Comparison of ENCODE assay signal across 8 cellular contexts in the genomic region with DNA sequence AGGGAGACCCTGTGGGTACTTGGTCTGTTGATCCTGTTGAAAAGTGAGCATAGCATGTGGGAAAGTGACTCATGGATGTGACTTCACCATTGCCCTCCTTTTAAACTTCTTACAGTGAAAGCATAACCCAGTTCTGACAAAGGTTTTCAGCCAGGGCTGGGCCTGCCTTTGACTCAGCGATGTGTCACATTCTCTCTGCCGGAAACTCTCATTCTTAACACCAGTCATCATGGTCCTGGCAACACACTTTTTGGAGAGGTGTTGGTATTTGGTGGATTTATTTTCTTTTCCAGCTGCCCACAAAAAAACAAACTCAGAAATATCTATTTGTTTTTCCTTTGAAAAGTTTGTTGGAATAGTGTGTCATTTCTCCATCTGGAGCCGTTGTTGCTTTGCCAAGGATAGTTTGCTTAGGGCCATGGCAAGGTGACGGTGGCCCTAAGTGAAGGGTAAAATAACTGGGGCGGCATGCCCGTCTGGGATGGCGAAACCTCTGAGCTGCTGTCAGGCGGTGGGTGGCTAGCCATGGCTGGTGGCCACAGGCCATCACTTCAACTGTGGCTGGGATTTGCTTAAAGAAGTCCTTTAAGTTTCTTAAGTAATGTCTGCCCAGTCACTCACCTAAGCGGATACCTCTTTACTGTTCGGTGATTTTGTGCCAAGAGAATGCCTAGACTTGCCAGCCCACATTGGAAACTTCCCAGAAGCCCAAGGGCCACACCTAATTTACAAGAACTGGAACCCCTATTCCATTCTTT.
DNase-seq lines count a peak whose midpoint lies in the region; ATAC-seq and TF ChIP-seq lines count a peak whose summit lies in the region.

No MANE protein-coding gene starts in this region.

- DNase-seq in 8988T, result peak; percentile 50
- peak; percentile 91 for DNase-seq in HCT116 (ENCODE audit: low read depth, low spot score)
- DNase-seq in activated T-cell treated with anti-CD3 and anti-CD28 coated beads, Interleukin-2, amount 50 U/mL, for 4 hours, result no peak
- DNase-seq in right cardiac atrium, result peak; percentile 56 to 72 (median 57)
- DNase-seq in stimulated activated CD8-positive, alpha-beta memory T cell treated with anti-CD3 and anti-CD28 coated beads, Interleukin-12 subunit alpha, Interleukin-12 subunit beta, amount 100 ng/mL, for 24 hours (ENCODE audit: extremely low read depth), result peak; percentile 1
- DNase-seq in cerebellar nuclear complex (lab: John Stamatoyannopoulos, UW), result no peak
- no peak for DNase-seq in RPMI8226
- DNase-seq in AML-193 (lab: John Stamatoyannopoulos, UW), result no peak

- CTCF ChIA-PET in HCT116 (lab: Charles Lee), result no interaction called here

- ATAC-seq in HCT116, result peak; percentile 94
- peak; percentile 94 to 97 for ATAC-seq in activated T-cell treated with anti-CD3 and anti-CD28 coated beads, Interleukin-2, amount 50 U/mL, for 4 hours
- peak; percentile 87 to 94 for ATAC-seq in right cardiac atrium

- H3K27ac ChIP-seq in HCT116 (ENCODE audit: low read depth, low read length) (peak overlapping the region; percentile 60; the same call in 1 of the 2 replicates), right cardiac atrium (ENCODE audit: low read length) (peak overlapping the region; percentile 21)

- no peaks in the 10 kb centered on the region for H3K36me3 Mint-ChIP-seq in activated T-cell treated with anti-CD3 and anti-CD28 coated beads, Interleukin-2, amount 50 U/mL, for 4 hours (ENCODE audit: insufficient read depth)

- peak overlapping the region; percentile 58 for H3K4me2 ChIP-seq in HCT116 (ENCODE audit: low read length)

- H3K9ac ChIP-seq in HCT116 (ENCODE audit: low read length), result no peak overlapping the region

- no peaks in the 10 kb centered on the region for H3K9me3 Mint-ChIP-seq in activated T-cell treated with anti-CD3 and anti-CD28 coated beads, Interleukin-2, amount 50 U/mL, for 4 hours

- H3K4me3 ChIP-seq in HCT116 (replicated peaks in 1 of 2; ENCODE audit: low read depth in 1 of 2, low read length in 2 of 2) (peak overlapping the region in 1 of 2 experiments; percentile 28; a peak in 2 of 4 replicates), right cardiac atrium (ENCODE audit: low read length) (no peak overlapping the region)

- no peaks in the 10 kb centered on the region for H3K79me2 ChIP-seq in HCT116 (ENCODE audit: insufficient read depth, low read length)

- no peak overlapping the region for H3K4me3 Mint-ChIP-seq in activated T-cell treated with anti-CD3 and anti-CD28 coated beads, Interleukin-2, amount 50 U/mL, for 4 hours

- H3K9me2 ChIP-seq in HCT116 (ENCODE audit: insufficient read depth), result no peaks in the 10 kb centered on the region

- H4K20me1 ChIP-seq in HCT116 (ENCODE audit: insufficient read depth), result no peaks in the 10 kb centered on the region

- H2AFZ ChIP-seq in HCT116 (ENCODE audit: low read depth, low read length, poor library complexity, severe bottlenecking), result peak overlapping the region; percentile 70

- TF ChIP-seq CTCF in HCT116 (IDR thresholded peaks at IDR 0.05 in 2 of 3, conservative IDR thresholded peaks at IDR 0.05 in 1 of 3; ENCODE audit: borderline replicate concordance in 1 of 3, insufficient read depth in 1 of 3, low read depth in 2 of 3, low read length in 2 of 3), result no peak

- RAD21 ChIA-PET in HCT116 (lab: Charles Lee; ENCODE audit: low non-redundant PET in 1 of 2, low total read pairs in 2 of 2, uncharacterized antibody in 2 of 2, unreplicated experiment in 2 of 2), result no interaction called here

- peaks cover 14 to 49% of the 10 kb centered on the region in 2 experiments for H3K4me1 ChIP-seq in HCT116 (ENCODE audit: control insufficient read depth in 1 of 2, insufficient read depth in 2 of 2, low read length in 2 of 2)
- peaks cover 4% of the 10 kb centered on the region for H3K4me1 ChIP-seq in right cardiac atrium (ENCODE audit: control insufficient read depth, insufficient read depth, low read length)

- 69% methylated on average over 10 of the region's 10 CpGs for WGBS in right cardiac atrium

- no TSS peak for BruUV-seq in HCT116 (replicated peaks; lab: Mats Ljungman, UMichigan)

- POLR2A ChIA-PET in HCT116 (lab: Charles Lee), result no interaction called here

- TF ChIP-seq RAD21 in HCT116 (IDR thresholded peaks at IDR 0.05; ENCODE audit: low read depth), result peak; percentile 20

- peaks cover 2% of the 10 kb centered on the region for H3K4me1 Mint-ChIP-seq in activated T-cell treated with anti-CD3 and anti-CD28 coated beads, Interleukin-2, amount 50 U/mL, for 4 hours (ENCODE audit: low read depth)

- TF ChIP-seq POLR2A in HCT116 (IDR thresholded peaks at IDR 0.05; ENCODE audit: borderline replicate concordance, extremely low read depth, insufficient read depth, insufficient read length), result no peak

- no peaks in the 10 kb centered on the region for H3K36me3 ChIP-seq in HCT116 (ENCODE audit: control insufficient read depth in 1 of 2, insufficient read depth in 2 of 2, low read length in 2 of 2)

- intact Hi-C loops in HCT116 (cut with micrococcal nuclease), result no loop called here
- intact Hi-C loops in right cardiac atrium (cut with DNase I), result no loop called here

- H3K27me3 ChIP-seq in HCT116 (ENCODE audit: insufficient read depth, low read length) (no peaks in the 10 kb centered on the region), right cardiac atrium (ENCODE audit: control insufficient read depth, insufficient read depth) (no peaks in the 10 kb centered on the region)

- H3K9me3 ChIP-seq in HCT116 (ENCODE audit: control insufficient read depth in 1 of 2, insufficient read depth in 1 of 2, low read depth in 1 of 2, low read length in 2 of 2), result no peaks in the 10 kb centered on the region
- H3K9me3 ChIP-seq in right cardiac atrium (ENCODE audit: control insufficient read depth, low read length), result no peaks in the 10 kb centered on the region

- H3K27me3 Mint-ChIP-seq in activated T-cell treated with anti-CD3 and anti-CD28 coated beads, Interleukin-2, amount 50 U/mL, for 4 hours (ENCODE audit: low read depth), result peaks cover 5% of the 10 kb centered on the region

TF ChIP-seq in HCT116, 20 proteins besides CTCF, POLR2A, EP300 and RAD21 (continues in another document):
- TF ChIP-seq ELF1 (IDR thresholded peaks at IDR 0.05; ENCODE audit: borderline replicate concordance, low read depth) (no peak), EZH2phosphoT487 (IDR thresholded peaks at IDR 0.05; ENCODE audit: borderline replicate concordance) (no peak), FOSL1 (IDR thresholded peaks at IDR 0.05; ENCODE audit: low read depth) (peak; percentile 99), SP1 (IDR thresholded peaks at IDR 0.05; ENCODE audit: low read depth) (peak; percentile 96), JUND (IDR thresholded peaks at IDR 0.05) (peak; percentile 98), EGR1 (IDR thresholded peaks at IDR 0.05; ENCODE audit: low read depth) (no peak), SIN3A (IDR thresholded peaks at IDR 0.05; ENCODE audit: low read depth) (peak; percentile 93), CEBPB (IDR thresholded peaks at IDR 0.05; ENCODE audit: low read depth) (peak; percentile 86), TCF7L2 (IDR thresholded peaks at IDR 0.05; ENCODE audit: borderline replicate concordance, extremely low read depth, insufficient read depth, insufficient read length) (peak; percentile 29), POLR2AphosphoS5 (IDR thresholded peaks at IDR 0.05; ENCODE audit: low read depth, low read length) (peak; percentile 58), SRF (IDR thresholded peaks at IDR 0.05; ENCODE audit: low read depth) (peak; percentile 80), CBX3 (IDR thresholded peaks at IDR 0.05; ENCODE audit: low read depth) (peak; percentile 96), EZH2 (IDR thresholded peaks at IDR 0.05) (no peak), ZNF274 (IDR thresholded peaks at IDR 0.05; ENCODE audit: low read depth, low read length) (no peak), YY1 (IDR thresholded peaks at IDR 0.05; ENCODE audit: extremely low read depth, insufficient replicate concordance, low read depth, low read length) (peak; percentile 19), ZFX (IDR thresholded peaks at IDR 0.05) (no peak)
- TF ChIP-seq, protein P1, sequence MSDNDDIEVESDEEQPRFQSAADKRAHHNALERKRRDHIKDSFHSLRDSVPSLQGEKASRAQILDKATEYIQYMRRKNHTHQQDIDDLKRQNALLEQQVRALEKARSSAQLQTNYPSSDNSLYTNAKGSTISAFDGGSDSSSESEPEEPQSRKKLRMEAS (IDR thresholded peaks at IDR 0.05), result peak; percentile 87
- TF ChIP-seq, protein P2, sequence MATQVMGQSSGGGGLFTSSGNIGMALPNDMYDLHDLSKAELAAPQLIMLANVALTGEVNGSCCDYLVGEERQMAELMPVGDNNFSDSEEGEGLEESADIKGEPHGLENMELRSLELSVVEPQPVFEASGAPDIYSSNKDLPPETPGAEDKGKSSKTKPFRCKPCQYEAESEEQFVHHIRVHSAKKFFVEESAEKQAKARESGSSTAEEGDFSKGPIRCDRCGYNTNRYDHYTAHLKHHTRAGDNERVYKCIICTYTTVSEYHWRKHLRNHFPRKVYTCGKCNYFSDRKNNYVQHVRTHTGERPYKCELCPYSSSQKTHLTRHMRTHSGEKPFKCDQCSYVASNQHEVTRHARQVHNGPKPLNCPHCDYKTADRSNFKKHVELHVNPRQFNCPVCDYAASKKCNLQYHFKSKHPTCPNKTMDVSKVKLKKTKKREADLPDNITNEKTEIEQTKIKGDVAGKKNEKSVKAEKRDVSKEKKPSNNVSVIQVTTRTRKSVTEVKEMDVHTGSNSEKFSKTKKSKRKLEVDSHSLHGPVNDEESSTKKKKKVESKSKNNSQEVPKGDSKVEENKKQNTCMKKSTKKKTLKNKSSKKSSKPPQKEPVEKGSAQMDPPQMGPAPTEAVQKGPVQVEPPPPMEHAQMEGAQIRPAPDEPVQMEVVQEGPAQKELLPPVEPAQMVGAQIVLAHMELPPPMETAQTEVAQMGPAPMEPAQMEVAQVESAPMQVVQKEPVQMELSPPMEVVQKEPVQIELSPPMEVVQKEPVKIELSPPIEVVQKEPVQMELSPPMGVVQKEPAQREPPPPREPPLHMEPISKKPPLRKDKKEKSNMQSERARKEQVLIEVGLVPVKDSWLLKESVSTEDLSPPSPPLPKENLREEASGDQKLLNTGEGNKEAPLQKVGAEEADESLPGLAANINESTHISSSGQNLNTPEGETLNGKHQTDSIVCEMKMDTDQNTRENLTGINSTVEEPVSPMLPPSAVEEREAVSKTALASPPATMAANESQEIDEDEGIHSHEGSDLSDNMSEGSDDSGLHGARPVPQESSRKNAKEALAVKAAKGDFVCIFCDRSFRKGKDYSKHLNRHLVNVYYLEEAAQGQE (IDR thresholded peaks at IDR 0.05; ENCODE audit: low read depth), result no peak
- TF ChIP-seq, protein P3, sequence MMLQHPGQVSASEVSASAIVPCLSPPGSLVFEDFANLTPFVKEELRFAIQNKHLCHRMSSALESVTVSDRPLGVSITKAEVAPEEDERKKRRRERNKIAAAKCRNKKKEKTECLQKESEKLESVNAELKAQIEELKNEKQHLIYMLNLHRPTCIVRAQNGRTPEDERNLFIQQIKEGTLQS (IDR thresholded peaks at IDR 0.05), result peak; percentile 52; the same call in 1 of the 2 replicates

Comparison
In these comparisons a context has a peak if more than half of its experiments do, and no peak if none do; other contexts are left out.
1. DNase-seq: peak in 8988T (single experiment), HCT116 (single experiment), right cardiac atrium (3 of 3) and stimulated activated CD8-positive, alpha-beta memory T cell treated with anti-CD3 and anti-CD28 coated beads, Interleukin-12 subunit alpha, Interleukin-12 subunit beta, amount 100 ng/mL, for 24 hours (single experiment); none in activated T-cell treated with anti-CD3 and anti-CD28 coated beads, Interleukin-2, amount 50 U/mL, for 4 hours (single experiment), cerebellar nuclear complex (0 of 2), RPMI8226 (single experiment) and AML-193 (0 of 2).
2. Peak in every context shown above with its lines, with median percentiles within 50 percentile points of each other: ATAC-seq.